ENCODE assay signal across 13 cellular contexts in the genomic region with DNA sequence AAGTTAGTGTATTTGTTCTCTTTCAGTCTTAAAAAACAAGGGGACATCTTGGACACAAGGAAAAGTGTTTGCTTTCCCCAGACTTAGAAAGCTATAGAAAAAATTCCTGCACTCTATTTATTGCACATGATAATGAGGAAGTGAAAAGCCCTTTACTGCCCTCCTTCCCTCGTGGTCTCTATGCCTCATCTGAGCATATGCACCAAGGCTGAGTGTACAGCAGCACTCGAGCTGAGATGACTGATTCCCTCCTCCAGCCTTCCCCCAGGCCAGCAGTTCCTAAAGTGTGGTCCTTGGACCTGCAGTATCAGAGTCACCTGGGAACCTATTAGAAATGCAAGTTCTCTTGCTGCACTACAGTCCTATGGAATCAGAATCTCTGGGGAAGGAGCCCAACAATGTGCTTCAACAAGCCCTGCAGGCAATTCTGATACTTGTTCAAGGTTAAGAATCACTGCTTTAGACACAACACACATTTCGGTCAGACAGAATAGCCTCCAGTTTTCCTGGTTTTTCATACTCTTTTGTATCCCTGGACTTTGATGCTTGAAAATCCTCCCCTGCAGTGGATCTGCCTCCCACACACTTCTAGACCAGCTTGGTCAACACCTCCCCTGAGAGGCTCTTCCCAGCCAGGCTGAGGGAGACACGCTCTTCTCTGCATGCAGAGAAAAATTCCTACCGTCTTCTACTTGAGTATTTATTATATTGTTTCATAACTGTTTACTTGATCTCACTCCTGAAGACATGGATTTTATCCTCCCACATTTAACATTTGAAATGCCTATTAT. TPM values are rescaled to one million over a fixed set of nuclear protein-coding genes. Genes with fewer than 3 reads are reported as not detected.
DNase-seq lines count a peak whose midpoint lies in the region; ATAC-seq and TF ChIP-seq lines count a peak whose summit lies in the region.
"Had no signal": no experiment of that assay in that cellular context is flagged by ENCODE, and none has a peak within 500 bp of the region (broad histone marks: within the 10 kb centered on the region; RNA-seq: fewer than 3 reads in every experiment).

No MANE protein-coding gene starts in this region.

- no peaks in the 10 kb centered on the region for H4K20me1 ChIP-seq in osteoblast (ENCODE audit: insufficient read depth, low read length)

- peak; percentile 74 for DNase-seq in NOMO-1 treated with dmso at 0.1 percent for 144 hours (lab: John Stamatoyannopoulos, UW; ENCODE audit: unreplicated experiment)
- DNase-seq in occipital lobe (lab: John Stamatoyannopoulos, UW) = peak; percentile 7
- DNase-seq in osteoblast (ENCODE audit: insufficient read length, low spot score, missing footprints) = no peak
- DNase-seq: activated CD8-positive, alpha-beta memory T cell treated with anti-CD3 and anti-CD28 coated beads, Interleukin-2, amount 10 ng/mL, durations not matched to agents 7 days and 5 days; GM23248; MG63; NCI-H82; thyroid gland had no signal

- no peak overlapping the region for H2AFZ ChIP-seq in osteoblast (ENCODE audit: low read length)
- H2AFZ ChIP-seq: GM23248 had no signal

- no peaks in the 10 kb centered on the region for H3K27me3 ChIP-seq in osteoblast (ENCODE audit: insufficient read depth, low read length)
- H3K27me3 ChIP-seq: MG63, thyroid gland had no signal

- H3K79me2 ChIP-seq in osteoblast (ENCODE audit: insufficient read depth, low read length) = no peaks in the 10 kb centered on the region

- no peaks in the 10 kb centered on the region for H3K9me3 ChIP-seq in osteoblast (ENCODE audit: low read depth, low read length)
- H3K9me3 ChIP-seq: MG63, thyroid gland had no signal

- ATAC-seq in GM18907 (IDR thresholded peaks at IDR 0.05; ENCODE audit: unreplicated experiment) = peak; percentile 44
- ATAC-seq in HG02642 (IDR thresholded peaks at IDR 0.05; ENCODE audit: poor library complexity, unreplicated experiment) = peak; percentile 79
- no peak for ATAC-seq in HG03571 (IDR thresholded peaks at IDR 0.05; ENCODE audit: unreplicated experiment)
- ATAC-seq in GM19035 (IDR thresholded peaks at IDR 0.05; ENCODE audit: unreplicated experiment) = no peak
- ATAC-seq: activated CD8-positive, alpha-beta memory T cell treated with anti-CD3 and anti-CD28 coated beads, Interleukin-2, amount 10 ng/mL, durations not matched to agents 7 days and 5 days had no signal

- H3K4me2 ChIP-seq in osteoblast (ENCODE audit: insufficient read depth, low read length) = no peak overlapping the region

- H3K4me1 ChIP-seq in osteoblast (ENCODE audit: insufficient read depth, low read length) = peaks cover 31% of the 10 kb centered on the region

- no peaks in the 10 kb centered on the region for H3K36me3 ChIP-seq in osteoblast (ENCODE audit: insufficient read depth, low read length)
- H3K36me3 ChIP-seq: MG63, thyroid gland had no signal

- no peak for TF ChIP-seq CTCF in osteoblast (IDR thresholded peaks at IDR 0.05; ENCODE audit: extremely low read depth, low read depth, low read length)

- no peak overlapping the region for H3K4me3 ChIP-seq in osteoblast (ENCODE audit: insufficient read depth, low read length)
- H3K4me3 ChIP-seq: GM23248, MG63, thyroid gland had no signal

- no peak overlapping the region for H3K27ac ChIP-seq in osteoblast (ENCODE audit: low read depth, low read length)
- H3K27ac ChIP-seq: GM23248, thyroid gland had no signal

RNA-seq across cellular contexts. Expression of a gene that starts 14.1 kb away (rescaled TPM):
- total RNA-seq in occipital lobe (4.8 TPM), osteoblast (under 0.01 and 0.29 TPM in 2 replicates)
- total RNA-seq: activated CD8-positive, alpha-beta memory T cell treated with anti-CD3 and anti-CD28 coated beads, Interleukin-2, amount 10 ng/mL, durations not matched to agents 7 days and 5 days; glomerular endothelial cell had no signal

Comparison
In these comparisons a context has a peak if more than half of its experiments do, and no peak if none do; other contexts are left out.
1. ATAC-seq: peak in GM18907 (single experiment) and HG02642 (single experiment); none in HG03571 (single experiment) and GM19035 (single experiment).